1 cellular context compared by ENCODE assay signal in genomic region chr6:33313709-33314514, GRCh38.
TF ChIP-seq lines count a peak whose summit lies in the region.

Gene TAPBP (minus strand): TSS chr6:33314078. CDS start chr6:33314041, 37 bp downstream.

TF ChIP-seq in K562, 482 proteins besides CTCF, POLR2A, EP300 and RAD21 (continued from another document):
- TF ChIP-seq THRB (CRISPR knock-in tag; conservative IDR thresholded peaks at IDR 0.05) = no peak
